1 cellular context compared by ENCODE assay signal in genomic region chr4:67524140-67524539, GRCh38.
TF ChIP-seq lines count a peak whose summit lies in the region.
"Not testable (repeated sequence)": the region's sequence is repeated elsewhere in the genome, so short reads cannot be mapped to it uniquely, and the experiment has no call there.

No MANE protein-coding gene starts in this region.

TF ChIP-seq in K562, 482 proteins besides CTCF, POLR2A, EP300 and RAD21:
- TF ChIP-seq SPI1 (IDR thresholded peaks at IDR 0.05; ENCODE audit: borderline replicate concordance, low read depth, low read length) (peak; percentile 34; the same call in 1 of the 2 replicates), ATF7 (IDR thresholded peaks at IDR 0.05) (peak; percentile 69), ZNF175 (CRISPR knock-in tag; IDR thresholded peaks at IDR 0.05; ENCODE audit: low read depth) (0 out of 2 replicates have a peak, but pooled peaks have one; percentile 6), ZBTB40 (IDR thresholded peaks at IDR 0.05) (peak; percentile 70), ATF3 (IDR thresholded peaks at IDR 0.05) (peak; percentile 25)
- not testable (repeated sequence) for TF ChIP-seq ZBTB40 (CRISPR knock-in tag; IDR thresholded peaks at IDR 0.05); ATF3 (CRISPR knock-in tag; conservative IDR thresholded peaks at IDR 0.05)
TF ChIP-seq in K562: peak in this region for 5; not testable (repeated sequence) for 477.
